8 cellular contexts compared by ENCODE assay signal in the genomic region with DNA sequence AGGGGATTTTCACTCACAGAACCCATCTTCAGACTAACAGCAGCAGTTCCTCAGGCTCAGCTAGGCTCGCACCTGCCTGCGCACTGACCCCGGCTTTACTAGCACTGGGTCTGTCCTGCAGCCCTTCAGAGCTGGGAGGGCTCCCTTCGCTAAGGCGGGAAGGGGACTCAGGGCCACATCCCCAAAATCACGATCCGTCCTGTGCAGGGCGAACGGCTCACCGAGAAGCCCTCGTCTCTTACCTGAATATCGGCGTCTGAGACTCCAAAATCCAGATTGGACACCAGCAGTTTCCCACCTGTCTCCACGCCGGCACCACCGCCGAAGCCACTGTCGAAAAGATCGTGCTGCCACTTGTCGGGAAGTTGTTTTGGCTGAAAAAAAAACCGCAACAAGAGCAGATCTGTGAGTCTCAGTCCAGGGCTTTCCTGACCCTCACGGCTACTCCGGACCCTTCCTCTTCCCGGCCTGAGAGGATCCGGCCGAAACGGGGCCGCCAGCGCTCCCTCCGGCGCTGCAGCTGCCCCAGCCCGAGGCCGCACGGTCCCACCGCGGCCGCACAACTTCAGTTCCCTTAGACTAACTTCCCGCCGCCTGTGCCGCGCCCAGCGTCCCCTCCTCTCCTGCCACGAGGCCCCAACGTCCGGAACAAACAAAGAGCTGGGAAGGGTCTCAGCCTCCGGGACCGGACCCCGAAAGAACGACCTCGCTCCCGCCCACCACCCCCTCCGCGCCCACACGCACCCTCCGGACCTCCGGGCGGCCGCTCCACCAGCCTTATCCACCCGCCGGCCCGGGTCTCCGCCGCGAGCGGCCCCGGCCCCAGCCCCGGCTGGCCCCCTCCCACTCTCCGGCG. TPM values are rescaled to one million over a fixed set of nuclear protein-coding genes. Genes with fewer than 3 reads are reported as not detected.
DNase-seq lines count a peak whose midpoint lies in the region; ATAC-seq, FAIRE-seq and TF ChIP-seq lines count a peak whose summit lies in the region.

No MANE protein-coding gene starts in this region.

- peaks cover 37% of the 10 kb centered on the region for H4K20me1 ChIP-seq in smooth muscle cell (ENCODE audit: low read depth)

- H3K4me3 Mint-ChIP-seq in activated CD8-positive, alpha-beta T cell treated with anti-CD3 and anti-CD28 coated beads for 36 hours: peak overlapping the region; percentile 85

- H3K4me3 ChIP-seq in GM06990 (replicated peaks; ENCODE audit: low read depth, low read length): peak overlapping the region; percentile 96
- H3K4me3 ChIP-seq in right cardiac atrium (ENCODE audit: low read length): peak overlapping the region; percentile 99
- H3K4me3 ChIP-seq in smooth muscle cell: peak overlapping the region; percentile 95

- H3K4me1 Mint-ChIP-seq in activated CD8-positive, alpha-beta T cell treated with anti-CD3 and anti-CD28 coated beads for 36 hours (ENCODE audit: low read depth): peaks cover 15% of the 10 kb centered on the region

- H3K9me3 ChIP-seq in right cardiac atrium (ENCODE audit: control insufficient read depth, low read length) (no peaks in the 10 kb centered on the region), smooth muscle cell (replicated peaks; ENCODE audit: low read depth) (no peaks in the 10 kb centered on the region)

- TF ChIP-seq CTCF in GM06990 (IDR thresholded peaks at IDR 0.05; ENCODE audit: insufficient read depth, low read length, poor library complexity, severe bottlenecking) (no peak), smooth muscle cell (IDR thresholded peaks at IDR 0.05; ENCODE audit: borderline replicate concordance, insufficient read depth, poor library complexity, severe bottlenecking) (no peak), GM13977 (IDR thresholded peaks at IDR 0.05; ENCODE audit: extremely low read depth, insufficient read depth, missing control alignments) (no peak), D721Med (IDR thresholded peaks at IDR 0.05; ENCODE audit: insufficient read depth, missing control alignments) (no peak)
- TF ChIP-seq CTCF in activated CD8-positive, alpha-beta T cell treated with anti-CD3 and anti-CD28 coated beads for 36 hours (IDR thresholded peaks at IDR 0.05): no peak

- no peaks in the 10 kb centered on the region for H3K27me3 Mint-ChIP-seq in activated CD8-positive, alpha-beta T cell treated with anti-CD3 and anti-CD28 coated beads for 36 hours

- peaks cover 53% of the 10 kb centered on the region for H3K36me3 Mint-ChIP-seq in activated CD8-positive, alpha-beta T cell treated with anti-CD3 and anti-CD28 coated beads for 36 hours (ENCODE audit: low read depth)

- peak overlapping the region; percentile 99 for H3K4me2 ChIP-seq in smooth muscle cell

- intact Hi-C loops in activated CD8-positive, alpha-beta T cell treated with anti-CD3 and anti-CD28 coated beads for 36 hours (cut with micrococcal nuclease): no loop called here
- intact Hi-C loops in right cardiac atrium (cut with DNase I): no loop called here

- CTCF ChIA-PET in activated CD8-positive, alpha-beta T cell treated with anti-CD3 and anti-CD28 coated beads for 36 hours (lab: Charles Lee): interaction anchor here (1.4 kb wide), 1 partner anchor 15 kb away, joined by 3 read pairs; no protein-coding TSS in a partner anchor

- peak overlapping the region; percentile 97 for H3K9ac ChIP-seq in smooth muscle cell (ENCODE audit: low read depth)

- H3K27me3 ChIP-seq in GM06990 (replicated peaks; ENCODE audit: control insufficient read depth, insufficient read depth, low read length) (no peaks in the 10 kb centered on the region), right cardiac atrium (ENCODE audit: control insufficient read depth, insufficient read depth) (no peaks in the 10 kb centered on the region), smooth muscle cell (ENCODE audit: low read depth) (no peaks in the 10 kb centered on the region)

- no peak overlapping the region for H2AFZ ChIP-seq in smooth muscle cell (ENCODE audit: low read depth)

- H3K27ac Mint-ChIP-seq in activated CD8-positive, alpha-beta T cell treated with anti-CD3 and anti-CD28 coated beads for 36 hours: peak overlapping the region; percentile 94

- H3K27ac ChIP-seq in right cardiac atrium (ENCODE audit: low read length): peak overlapping the region; percentile 27
- peak overlapping the region; percentile 56 for H3K27ac ChIP-seq in smooth muscle cell (ENCODE audit: low read depth)

- peak; percentile 13 for ATAC-seq in HG02840 (IDR thresholded peaks at IDR 0.05; ENCODE audit: low FRiP score, unreplicated experiment)
- ATAC-seq in activated CD8-positive, alpha-beta T cell treated with anti-CD3 and anti-CD28 coated beads for 36 hours: no peak
- ATAC-seq in right cardiac atrium: no peak

- H3K36me3 ChIP-seq in GM06990 (ENCODE audit: control insufficient read depth, insufficient read depth, low read length): peaks cover 36% of the 10 kb centered on the region
- no peaks in the 10 kb centered on the region for H3K36me3 ChIP-seq in smooth muscle cell (ENCODE audit: low read depth)

- in situ Hi-C loops in GM13977 (cut with MboI; ENCODE audit: low pct_unique_long_range_greater_than_20kb, low sequenced_read_pairs, unreplicated experiment): no loop called here

- no peaks in the 10 kb centered on the region for H3K4me1 ChIP-seq in right cardiac atrium (ENCODE audit: control insufficient read depth, insufficient read depth, low read length)
- H3K4me1 ChIP-seq in smooth muscle cell (ENCODE audit: low read depth): peaks cover 10% of the 10 kb centered on the region

- peaks cover 59% of the 10 kb centered on the region for H3K79me2 ChIP-seq in smooth muscle cell (ENCODE audit: low read depth)

- DNase-seq in GM06990 (ENCODE audit: extremely low read depth, insufficient read length) (no peak), right cardiac atrium (peak in 1 of 3 donors; percentile 50), smooth muscle cell (lab: John Stamatoyannopoulos, UW; ENCODE audit: unreplicated experiment) (no peak), GM13977 (ENCODE audit: low spot score) (no peak), D721Med (ENCODE audit: insufficient read length, low spot score) (no peak), NCI-H2107 (lab: John Stamatoyannopoulos, UW) (no peak)
- peak; percentile 41 for DNase-seq in activated CD8-positive, alpha-beta T cell treated with anti-CD3 and anti-CD28 coated beads for 36 hours

- POLR2A ChIA-PET in activated CD8-positive, alpha-beta T cell treated with anti-CD3 and anti-CD28 coated beads for 36 hours (lab: Charles Lee): interaction anchor here (0.9 to 3.1 kb wide), 6 partner anchors 12 to 21 kb away, joined by 3 to 23 read pairs (median 9); a partner anchor contains a TSS

- no peak for FAIRE-seq in D721Med (lab: Jason Lieb, UNC)

- no peaks in the 10 kb centered on the region for H3K9me3 Mint-ChIP-seq in activated CD8-positive, alpha-beta T cell treated with anti-CD3 and anti-CD28 coated beads for 36 hours

- H3F3A ChIP-seq in smooth muscle cell (ENCODE audit: low read depth): no peaks in the 10 kb centered on the region

- 8% methylated on average over 69 of the region's 69 CpGs for WGBS in right cardiac atrium
- 20% methylated on average over 47 of the region's 69 CpGs for WGBS in smooth muscle cell (ENCODE audit: low lambda C conversion rate)

RNA-seq across cellular contexts. Expression of a gene that starts 0.7 kb away (rescaled TPM):
- total RNA-seq in activated CD8-positive, alpha-beta T cell treated with anti-CD3 and anti-CD28 coated beads for 36 hours: 100 to 1,000 TPM; 241 TPM
- total RNA-seq in right cardiac atrium (10 to 100 TPM; 32.5 to 46.2 (median 39.1) TPM), smooth muscle cell (58.9 and 75.9 TPM in 2 replicates)
- polyA plus RNA-seq in right cardiac atrium (18.9 TPM), smooth muscle cell (123 and 136 TPM in 2 replicates)

RNA-seq across cellular contexts. Expression of a gene that starts 0.8 kb away (rescaled TPM):
- 100 to 1,000 TPM; 122 to 130 TPM for total RNA-seq in activated CD8-positive, alpha-beta T cell treated with anti-CD3 and anti-CD28 coated beads for 36 hours
- total RNA-seq in right cardiac atrium: 100 to 1,000 TPM; 135 to 167 (median 148) TPM
- 338 TPM for polyA plus RNA-seq in right cardiac atrium
- 147 and 222 TPM in 2 replicates for total RNA-seq in smooth muscle cell
- 428 and 444 TPM in 2 replicates for polyA plus RNA-seq in smooth muscle cell

RNA-seq across cellular contexts. Expression of a gene that starts 11.4 kb away (rescaled TPM):
- total RNA-seq in activated CD8-positive, alpha-beta T cell treated with anti-CD3 and anti-CD28 coated beads for 36 hours: under 1 TPM in 1 of 2 experiments, not detected in 1; 0.18 TPM
- total RNA-seq in right cardiac atrium: under 1 TPM; 0.14 to 0.53 (median 0.29) TPM
- 0.32 TPM for polyA plus RNA-seq in right cardiac atrium
- total RNA-seq in smooth muscle cell: 7.9 TPM in 1 of 2 replicates, not detected in the other
- polyA plus RNA-seq in smooth muscle cell: 13.6 and 14.4 TPM in 2 replicates

RNA-seq across cellular contexts. Expression of a gene that starts 19.5 kb away (rescaled TPM):
- total RNA-seq in activated CD8-positive, alpha-beta T cell treated with anti-CD3 and anti-CD28 coated beads for 36 hours: 100 to 1,000 TPM; 450 to 470 TPM
- total RNA-seq in right cardiac atrium (100 to 1,000 TPM; 113 to 217 (median 142) TPM), smooth muscle cell (67.6 and 256 TPM in 2 replicates)
- polyA plus RNA-seq in right cardiac atrium (101 TPM), smooth muscle cell (353 and 360 TPM in 2 replicates)

RNA-seq across cellular contexts. Expression of a gene that starts 20.5 kb away (rescaled TPM):
- total RNA-seq in activated CD8-positive, alpha-beta T cell treated with anti-CD3 and anti-CD28 coated beads for 36 hours: 10 to 100 TPM; 20.5 to 22.6 TPM
- total RNA-seq in right cardiac atrium: 10 to 100 TPM; 16.7 to 24.8 (median 18.6) TPM
- 28.5 TPM for polyA plus RNA-seq in right cardiac atrium
- total RNA-seq in smooth muscle cell: 10.3 and 11.4 TPM in 2 replicates
- 27.9 and 50.6 TPM in 2 replicates for polyA plus RNA-seq in smooth muscle cell
